In genomic region chr12:121955258-121956040, GRCh38 we compare ENCODE assay signal across 9 cellular contexts. TPM values are rescaled to one million over a fixed set of nuclear protein-coding genes. Genes with fewer than 3 reads are reported as not detected.
A peak's percentile ranks its signal among the peaks of the same experiment; 100 is the strongest.
DNase-seq lines count a peak whose midpoint lies in the region; ATAC-seq, FAIRE-seq and TF ChIP-seq lines count a peak whose summit lies in the region.
"Had no signal": no experiment of that assay in that cellular context is flagged by ENCODE, and none has a peak within 500 bp of the region (broad histone marks: within the 10 kb centered on the region; RNA-seq: fewer than 3 reads in every experiment).

No MANE protein-coding gene starts in this region.

- peak; percentile 74 for TF ChIP-seq CTCF in Calu3 (IDR thresholded peaks at IDR 0.05; ENCODE audit: unreplicated experiment)

- no peak overlapping the region for H3K4me3 Mint-ChIP-seq in Calu3 (ENCODE audit: low read depth, unreplicated experiment)
- H3K4me3 Mint-ChIP-seq in naive B cell, result peak overlapping the region in 2 of 8 donors; percentile 1 to 16
- no peak overlapping the region for H3K4me3 Mint-ChIP-seq in activated CD4-positive, alpha-beta T cell treated with anti-CD3 and anti-CD28 coated beads, Interleukin-2, amount 10 ng/mL, durations not matched to agents 24 days and 14 days
- H3K4me3 Mint-ChIP-seq: activated CD4-positive, alpha-beta memory T cell treated with anti-CD3 and anti-CD28 coated beads, Interleukin-2, amount 10 ng/mL, durations not matched to agents 7 days and 5 days had no signal

- peak; percentile 18 for DNase-seq in Calu3
- peak; percentile 5 for DNase-seq in NCI-H146 treated with DMSO at 0.1 percent for 48 hours (lab: John Stamatoyannopoulos, UW; ENCODE audit: unreplicated experiment)
- peak; percentile 66 for DNase-seq in dermis blood vessel endothelial cell
- DNase-seq in naive B cell, result peak; percentile 9
- no peak for DNase-seq in activated CD4-positive, alpha-beta T cell treated with anti-CD3 and anti-CD28 coated beads, Interleukin-2, amount 10 ng/mL, durations not matched to agents 24 days and 14 days
- DNase-seq in small intestine, result no peak
- DNase-seq: activated CD4-positive, alpha-beta memory T cell treated with anti-CD3 and anti-CD28 coated beads, Interleukin-2, amount 10 ng/mL, durations not matched to agents 7 days and 5 days had no signal

- ATAC-seq in naive B cell (ENCODE audit: low read depth in 2 of 2), result peak; percentile 27 to 52
- no peak for ATAC-seq in HG03571 (IDR thresholded peaks at IDR 0.05; ENCODE audit: unreplicated experiment)
- no peak for ATAC-seq in HG02938 (IDR thresholded peaks at IDR 0.05; ENCODE audit: unreplicated experiment)

- 87 to 93% (median 88%) methylated on average over 10 of the region's 10 CpGs for WGBS in small intestine, 3 donors

- no peak overlapping the region for H3K27ac ChIP-seq in small intestine (ENCODE audit: low read depth in 1 of 2, low read length in 1 of 2)

- no peaks in the 10 kb centered on the region for H3K36me3 ChIP-seq in small intestine (ENCODE audit: control insufficient read depth in 2 of 2, insufficient read depth in 2 of 2, low read length in 2 of 2)

- H3K36me3 Mint-ChIP-seq in Calu3 (ENCODE audit: insufficient read depth, unreplicated experiment), result no peaks in the 10 kb centered on the region
- no peaks in the 10 kb centered on the region for H3K36me3 Mint-ChIP-seq in naive B cell
- H3K36me3 Mint-ChIP-seq in activated CD4-positive, alpha-beta T cell treated with anti-CD3 and anti-CD28 coated beads, Interleukin-2, amount 10 ng/mL, durations not matched to agents 24 days and 14 days (ENCODE audit: low read depth), result no peaks in the 10 kb centered on the region

- H3K9me3 Mint-ChIP-seq in Calu3 (ENCODE audit: low read depth, unreplicated experiment) (no peaks in the 10 kb centered on the region), naive B cell (peaks cover 0 to 3% (median 0%) of the 10 kb centered on the region in 7 donors)
- H3K9me3 Mint-ChIP-seq in activated CD4-positive, alpha-beta T cell treated with anti-CD3 and anti-CD28 coated beads, Interleukin-2, amount 10 ng/mL, durations not matched to agents 24 days and 14 days, result no peaks in the 10 kb centered on the region
- H3K9me3 Mint-ChIP-seq: activated CD4-positive, alpha-beta memory T cell treated with anti-CD3 and anti-CD28 coated beads, Interleukin-2, amount 10 ng/mL, durations not matched to agents 7 days and 5 days had no signal

- H3K4me3 ChIP-seq in small intestine (ENCODE audit: low read depth in 1 of 2, low read length in 2 of 2), result no peak overlapping the region

- H3K4me1 ChIP-seq in small intestine (ENCODE audit: control insufficient read depth in 2 of 2, insufficient read depth in 1 of 2, low read depth in 1 of 2, low read length in 1 of 2), result no peaks in the 10 kb centered on the region

- no peak for FAIRE-seq in small intestine (lab: Jason Lieb, UNC)

- BruUV-seq in Calu3 (replicated peaks; lab: Mats Ljungman, UMichigan), result no TSS peak

- H3K27me3 Mint-ChIP-seq in Calu3 (ENCODE audit: unreplicated experiment) (no peaks in the 10 kb centered on the region), naive B cell (no peaks in the 10 kb centered on the region)
- peaks cover 7% of the 10 kb centered on the region for H3K27me3 Mint-ChIP-seq in activated CD4-positive, alpha-beta T cell treated with anti-CD3 and anti-CD28 coated beads, Interleukin-2, amount 10 ng/mL, durations not matched to agents 24 days and 14 days

- H3K9me3 ChIP-seq in small intestine (ENCODE audit: control insufficient read depth, low read depth), result no peaks in the 10 kb centered on the region

- H3K27ac Mint-ChIP-seq in Calu3 (ENCODE audit: unreplicated experiment) (no peak overlapping the region), naive B cell (no peak overlapping the region)
- no peak overlapping the region for H3K27ac Mint-ChIP-seq in activated CD4-positive, alpha-beta T cell treated with anti-CD3 and anti-CD28 coated beads, Interleukin-2, amount 10 ng/mL, durations not matched to agents 24 days and 14 days
- H3K27ac Mint-ChIP-seq: activated CD4-positive, alpha-beta memory T cell treated with anti-CD3 and anti-CD28 coated beads, Interleukin-2, amount 10 ng/mL, durations not matched to agents 7 days and 5 days had no signal

- CTCF ChIA-PET in Calu3 (lab: Charles Lee), result no interaction called here

- intact Hi-C loops in Calu3 (cut with micrococcal nuclease; ENCODE audit: unreplicated experiment), result no loop called here
- intact Hi-C loops in activated CD4-positive, alpha-beta T cell treated with anti-CD3 and anti-CD28 coated beads, Interleukin-2, amount 10 ng/mL, durations not matched to agents 24 days and 14 days (cut with micrococcal nuclease), result no loop called here

- no peaks in the 10 kb centered on the region for H3K27me3 ChIP-seq in small intestine (ENCODE audit: control insufficient read depth in 2 of 2, insufficient read depth in 2 of 2, low read length in 2 of 2)

- H3K4me1 Mint-ChIP-seq in Calu3 (ENCODE audit: low read depth, unreplicated experiment) (no peaks in the 10 kb centered on the region), naive B cell (peaks cover 11 to 17% (median 12%) of the 10 kb centered on the region in 3 donors)
- no peaks in the 10 kb centered on the region for H3K4me1 Mint-ChIP-seq in activated CD4-positive, alpha-beta T cell treated with anti-CD3 and anti-CD28 coated beads, Interleukin-2, amount 10 ng/mL, durations not matched to agents 24 days and 14 days
- H3K4me1 Mint-ChIP-seq: activated CD4-positive, alpha-beta memory T cell treated with anti-CD3 and anti-CD28 coated beads, Interleukin-2, amount 10 ng/mL, durations not matched to agents 7 days and 5 days had no signal

RNA-seq across cellular contexts. Expression of gene CFAP251, which starts 37.1 kb away (rescaled TPM):
- total RNA-seq in Calu3 (2022), result 3.8 and 5.0 TPM in 2 replicates
- 0.56 and 2.9 TPM in 2 replicates for total RNA-seq in dermis blood vessel endothelial cell
- polyA plus RNA-seq in naive B cell (ENCODE audit: low read depth in 6 of 6), result under 1 TPM in 4 of 6 donors, not detected in 2; 0.26 to 0.91 (median 0.55) TPM
- total RNA-seq in activated CD4-positive, alpha-beta T cell treated with anti-CD3 and anti-CD28 coated beads, Interleukin-2, amount 10 ng/mL, durations not matched to agents 24 days and 14 days, result 0.85 and 1.1 TPM in 2 replicates
- under 1 TPM in 2 of 3 donors, not detected in 1; 0.34 to 0.67 TPM for polyA plus RNA-seq in small intestine

Comparison
In these comparisons a context has a peak if more than half of its experiments do, and no peak if none do; other contexts are left out.
1. DNase-seq: peak in Calu3 (single experiment), NCI-H146 treated with DMSO at 0.1 percent for 48 hours (single experiment), dermis blood vessel endothelial cell (single experiment) and naive B cell (single experiment); none in activated CD4-positive, alpha-beta T cell treated with anti-CD3 and anti-CD28 coated beads, Interleukin-2, amount 10 ng/mL, durations not matched to agents 24 days and 14 days (single experiment) and small intestine (single experiment).
2. ATAC-seq: peak in naive B cell (2 of 2); none in HG03571 (single experiment) and HG02938 (single experiment).